ENCODE assay signal across 21 cellular contexts in genomic region chr5:16546712-16547111, GRCh38.
DNase-seq lines count a peak whose midpoint lies in the region; TF ChIP-seq lines count a peak whose summit lies in the region.
"Had no signal": no experiment of that assay in that cellular context is flagged by ENCODE, and none has a peak within 500 bp of the region (broad histone marks: within the 10 kb centered on the region; RNA-seq: fewer than 3 reads in every experiment).

No MANE protein-coding gene starts in this region.

- DNase-seq in DMS53 (lab: John Stamatoyannopoulos, UW) (peak; percentile 23), DMS53 treated with DMSO at 0.1 percent for 48 hours (lab: John Stamatoyannopoulos, UW; ENCODE audit: unreplicated experiment) (no peak), left ventricle myocardium inferior (no peak), nephron progenitor cell (no peak), vagina (ENCODE audit: extremely low spot score in 2 of 2) (no peak), GM03348 (ENCODE audit: low spot score) (no peak), NCI-H1417 treated with DMSO at 0.1 percent for 48 hours (lab: John Stamatoyannopoulos, UW) (no peak), SIG-M5 treated with dmso at 0.1 percent for 504 hours (lab: John Stamatoyannopoulos, UW; ENCODE audit: unreplicated experiment) (no peak)
- DNase-seq: 8988T; activated CD4-positive, CD25-positive, alpha-beta regulatory T cell; activated effector memory CD4-positive, alpha-beta T cell treated with Interleukin-2 at 50 U/mL for 16 hours; DMS153; mesendoderm; NCI-H2081 treated with DMSO at 0.1 percent for 48 hours; NCI-H524; SIG-M5; stimulated activated CD4-positive, alpha-beta T cell treated with anti-CD3 and anti-CD28 coated beads, Interleukin-4, amount 100 ng/mL, for 24 hours; T-helper 17 cell had no signal

- H3K4me1 Mint-ChIP-seq in nephron progenitor cell: peaks cover 5% of the 10 kb centered on the region

- H3K27ac ChIP-seq in left ventricle myocardium inferior (replicated peaks) (peak overlapping the region; percentile 68), vagina (peak overlapping the region; percentile 53)
- H3K27ac ChIP-seq: BLaER1 treated with 17β-estradiol and CSF1 and Interleukin-3, amounts not matched to agents 10 nM and 100 nM had no signal

- peak overlapping the region; percentile 28 for H3K27ac Mint-ChIP-seq in nephron progenitor cell
- H3K27ac Mint-ChIP-seq: dendritic cell treated with granulocyte-macrophage colony-stimulating factor and Interleukin-4, amounts not matched to agents 40 ng/mL and 50 ng/mL, for 4 days; T-helper 17 cell had no signal

- no peaks in the 10 kb centered on the region for H3K9me3 Mint-ChIP-seq in nephron progenitor cell
- H3K9me3 Mint-ChIP-seq: dendritic cell treated with granulocyte-macrophage colony-stimulating factor and Interleukin-4, amounts not matched to agents 40 ng/mL and 50 ng/mL, for 4 days had no signal

- H3K36me3 Mint-ChIP-seq in nephron progenitor cell (ENCODE audit: low read depth): no peaks in the 10 kb centered on the region

- no peak for TF ChIP-seq POLR2A in vagina (IDR thresholded peaks at IDR 0.05)

- H3K9me3 ChIP-seq in left ventricle myocardium inferior (replicated peaks) (no peaks in the 10 kb centered on the region), vagina (no peaks in the 10 kb centered on the region)
- H3K9me3 ChIP-seq: thoracic aorta had no signal

- no peak overlapping the region for H3K4me3 Mint-ChIP-seq in nephron progenitor cell
- H3K4me3 Mint-ChIP-seq: dendritic cell treated with granulocyte-macrophage colony-stimulating factor and Interleukin-4, amounts not matched to agents 40 ng/mL and 50 ng/mL, for 4 days; T-helper 17 cell had no signal

- H3K27me3 ChIP-seq in left ventricle myocardium inferior (ENCODE audit: low read depth) (no peaks in the 10 kb centered on the region), vagina (no peaks in the 10 kb centered on the region)
- H3K27me3 ChIP-seq: BLaER1 treated with 17β-estradiol and CSF1 and Interleukin-3, amounts not matched to agents 10 nM and 100 nM had no signal

- H3K4me1 ChIP-seq in left ventricle myocardium inferior (peaks cover 69% of the 10 kb centered on the region), vagina (peaks cover 36% of the 10 kb centered on the region)

- H3K27me3 Mint-ChIP-seq in nephron progenitor cell (ENCODE audit: low read depth, poor library complexity): peaks cover 2% of the 10 kb centered on the region
- H3K27me3 Mint-ChIP-seq: dendritic cell treated with granulocyte-macrophage colony-stimulating factor and Interleukin-4, amounts not matched to agents 40 ng/mL and 50 ng/mL, for 4 days; T-helper 17 cell had no signal

- no peak for TF ChIP-seq CTCF in left ventricle myocardium inferior (IDR thresholded peaks at IDR 0.05; ENCODE audit: borderline replicate concordance)
- TF ChIP-seq CTCF in nephron progenitor cell (IDR thresholded peaks at IDR 0.05): no peak
- no peak for TF ChIP-seq CTCF in vagina (IDR thresholded peaks at IDR 0.05)

- no peak overlapping the region for H3K4me3 ChIP-seq in left ventricle myocardium inferior
- no peak overlapping the region for H3K4me3 ChIP-seq in vagina
- H3K4me3 ChIP-seq: BLaER1 treated with 17β-estradiol and CSF1 and Interleukin-3, amounts not matched to agents 10 nM and 100 nM; thoracic aorta had no signal

- no peaks in the 10 kb centered on the region for H3K36me3 ChIP-seq in left ventricle myocardium inferior
- H3K36me3 ChIP-seq in vagina: no peaks in the 10 kb centered on the region
- H3K36me3 ChIP-seq: thoracic aorta had no signal

- intact Hi-C loops in left ventricle myocardium inferior (cut with micrococcal nuclease): no loop called here
- intact Hi-C loops in vagina (cut with DNase I): loop anchor here (10.0 kb wide), 1 partner anchor 52 kb away; no protein-coding TSS in a partner anchor
